Comparison of ENCODE assay signal across 1 cellular context in the genomic region with DNA sequence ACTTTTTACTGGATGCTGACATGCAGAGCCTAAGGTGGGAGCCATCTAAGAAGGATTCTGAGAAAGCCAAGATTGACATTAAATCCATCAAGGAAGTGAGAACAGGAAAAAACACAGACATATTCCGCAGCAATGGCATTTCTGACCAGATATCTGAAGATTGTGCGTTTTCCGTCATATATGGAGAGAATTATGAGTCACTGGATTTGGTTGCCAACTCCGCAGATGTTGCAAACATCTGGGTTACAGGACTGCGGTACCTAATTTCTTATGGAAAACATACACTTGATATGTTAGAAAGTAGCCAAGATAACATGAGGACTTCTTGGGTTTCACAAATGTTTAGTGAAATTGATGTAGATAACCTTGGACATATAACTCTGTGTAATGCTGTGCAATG.
TF ChIP-seq lines count a peak whose summit lies in the region.

No MANE protein-coding gene starts in this region.

TF ChIP-seq in GM12878, 131 proteins besides CTCF, POLR2A, EP300 and RAD21 (continued from another document):
- no peak for TF ChIP-seq ZNF687 (IDR thresholded peaks at IDR 0.05)
